1 cellular context compared by ENCODE assay signal in genomic region chr20:25129908-25130307, GRCh38.
TF ChIP-seq lines count a peak whose summit lies in the region.

No MANE protein-coding gene starts in this region.

TF ChIP-seq in HepG2, 621 proteins besides CTCF, POLR2A, EP300 and RAD21 (continued from another document):
- TF ChIP-seq ZNF687 (CRISPR knock-in tag; IDR thresholded peaks at IDR 0.05) = 0 out of 2 replicates have a peak, but pooled peaks have one; percentile 13
- TF ChIP-seq STAG1 (CRISPR knock-in tag; IDR thresholded peaks at IDR 0.05) = peak; percentile 24; the same call in 1 of the 2 replicates
TF ChIP-seq in HepG2: peak in this region for 2.
